Comparison of ENCODE assay signal across 8 cellular contexts in the genomic region with DNA sequence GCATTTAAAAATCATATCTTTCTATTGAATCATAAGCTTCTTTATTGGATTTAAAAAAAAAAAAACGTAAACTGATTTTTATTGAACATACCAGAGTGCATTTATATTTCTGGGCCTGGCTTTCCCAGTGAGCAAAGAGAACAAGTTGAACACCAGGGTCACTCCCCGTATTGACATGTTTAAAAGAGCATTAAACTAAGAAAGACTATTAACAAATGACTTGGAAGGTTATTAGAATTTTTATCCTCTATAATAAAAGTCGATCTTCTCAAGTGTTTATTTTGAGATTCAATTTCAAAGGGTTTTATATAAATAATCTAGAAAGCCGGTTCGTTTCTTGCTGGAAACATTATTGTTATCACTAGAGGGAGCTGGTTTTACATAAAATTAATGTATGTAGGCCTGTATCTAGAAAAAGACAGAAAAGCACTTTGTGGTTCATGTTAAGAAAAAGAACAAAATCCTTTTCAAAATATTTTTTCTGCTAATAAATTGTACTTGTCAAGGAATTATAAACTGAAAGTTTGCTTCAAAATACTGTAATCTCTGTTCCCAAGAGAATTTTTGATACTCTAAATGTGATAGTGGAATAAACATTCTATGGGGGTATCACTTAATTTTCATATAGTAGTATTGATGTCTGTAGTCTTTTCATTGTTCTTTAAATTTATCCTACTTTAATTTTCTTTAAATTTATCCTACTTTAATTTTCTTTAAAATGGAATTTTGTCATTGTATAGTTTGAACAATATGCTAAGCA.
DNase-seq lines count a peak whose midpoint lies in the region; ATAC-seq and TF ChIP-seq lines count a peak whose summit lies in the region.

No MANE protein-coding gene starts in this region.

- no peaks in the 10 kb centered on the region for H3K79me2 ChIP-seq in mammary epithelial cell (ENCODE audit: insufficient read depth, low read length)

- CTCF ChIA-PET in mammary epithelial cell (lab: Charles Lee; ENCODE audit: low non-redundant PET): no interaction called here
- CTCF ChIA-PET in activated CD4-positive, alpha-beta memory T cell treated with anti-CD3 and anti-CD28 coated beads for 36 hours (lab: Charles Lee): no interaction called here

- intact Hi-C loops in mammary epithelial cell (cut with micrococcal nuclease): loop anchor here (1.0 to 5.0 kb wide), 4 partner anchors 181 to 565 kb away; partner anchors contain the start of gene MME
- intact Hi-C loops in activated CD4-positive, alpha-beta memory T cell treated with anti-CD3 and anti-CD28 coated beads for 36 hours (cut with micrococcal nuclease): no loop called here

- H3K9me3 ChIP-seq in mammary epithelial cell (replicated peaks; ENCODE audit: insufficient read depth, low read length): no peaks in the 10 kb centered on the region

- H2AFZ ChIP-seq in mammary epithelial cell (ENCODE audit: low read depth, low read length): no peak overlapping the region

- WGBS in mammary epithelial cell (ENCODE audit: low coverage, missing lambda C conversion rate): 4% methylated on average over 5 of the region's 5 CpGs

- H3K36me3 Mint-ChIP-seq in neural crest cell (ENCODE audit: low read depth): no peaks in the 10 kb centered on the region
- H3K36me3 Mint-ChIP-seq in activated CD4-positive, alpha-beta memory T cell treated with anti-CD3 and anti-CD28 coated beads for 36 hours: no peaks in the 10 kb centered on the region

- H3K27ac ChIP-seq in mammary epithelial cell (ENCODE audit: insufficient read depth, low read depth, low read length): no peak overlapping the region

- dilution Hi-C loops in mammary epithelial cell (cut with HindIII; ENCODE audit: low sequenced_read_pairs): no loop called here

- H3K4me2 ChIP-seq in mammary epithelial cell (ENCODE audit: insufficient read depth, low read depth, low read length): no peak overlapping the region

- peaks cover 4% of the 10 kb centered on the region for H3K4me1 Mint-ChIP-seq in neural crest cell
- H3K4me1 Mint-ChIP-seq in activated CD4-positive, alpha-beta memory T cell treated with anti-CD3 and anti-CD28 coated beads for 36 hours (ENCODE audit: low read depth): no peaks in the 10 kb centered on the region

- TF ChIP-seq CTCF in GM12874 (IDR thresholded peaks at IDR 0.05; ENCODE audit: insufficient read depth, low read depth, low read length) (0 out of 2 replicates have a peak, but pooled peaks have one; percentile 3), mammary epithelial cell (conservative IDR thresholded peaks at IDR 0.05 in 1 of 2, IDR thresholded peaks at IDR 0.05 in 1 of 2; ENCODE audit: extremely low read depth in 1 of 2, insufficient read depth in 1 of 2, low read depth in 1 of 2, low read length in 2 of 2) (peak; percentile 41 to 52), neural crest cell (conservative IDR thresholded peaks at IDR 0.05) (peak; percentile 69)

- H3K36me3 ChIP-seq in mammary epithelial cell (ENCODE audit: insufficient read depth, low read length): no peaks in the 10 kb centered on the region

- POLR2A ChIA-PET in activated CD4-positive, alpha-beta memory T cell treated with anti-CD3 and anti-CD28 coated beads for 36 hours (lab: Charles Lee): interaction anchor here (0.6 kb wide), 1 partner anchor 8 kb away, joined by 4 read pairs; no protein-coding TSS in a partner anchor

- H3K4me3 ChIP-seq in mammary epithelial cell (replicated peaks in 1 of 3; ENCODE audit: insufficient read depth in 1 of 3, low read depth in 2 of 3, low read length in 3 of 3): no peak overlapping the region

- no peak overlapping the region for H3K27ac Mint-ChIP-seq in neural crest cell (ENCODE audit: unreplicated experiment)
- no peak overlapping the region for H3K27ac Mint-ChIP-seq in activated CD4-positive, alpha-beta memory T cell treated with anti-CD3 and anti-CD28 coated beads for 36 hours

- peaks cover 8% of the 10 kb centered on the region for H3K9me3 Mint-ChIP-seq in neural crest cell
- H3K9me3 Mint-ChIP-seq in activated CD4-positive, alpha-beta memory T cell treated with anti-CD3 and anti-CD28 coated beads for 36 hours: peaks cover 2% of the 10 kb centered on the region

- DNase-seq in NCI-H2029 (lab: John Stamatoyannopoulos, UW): peak; percentile 27
- peak; percentile 10 for DNase-seq in mammary epithelial cell
- no peak for DNase-seq in neural crest cell (ENCODE audit: low read depth, low spot score)
- DNase-seq in left lobe of liver (ENCODE audit: low spot score): no peak
- DNase-seq in activated CD4-positive, alpha-beta memory T cell treated with anti-CD3 and anti-CD28 coated beads for 36 hours: no peak

- peaks cover 3% of the 10 kb centered on the region for H3K27me3 ChIP-seq in mammary epithelial cell (ENCODE audit: insufficient read depth, low read length)

- no peak overlapping the region for H3K9ac ChIP-seq in mammary epithelial cell (ENCODE audit: insufficient read depth, low read length)

- no peaks in the 10 kb centered on the region for H3K4me1 ChIP-seq in mammary epithelial cell (ENCODE audit: insufficient read depth, low read length)

- ATAC-seq in left lobe of liver: no peak
- ATAC-seq in HG02938 (IDR thresholded peaks at IDR 0.05; ENCODE audit: unreplicated experiment): no peak
- ATAC-seq in HG03280 (IDR thresholded peaks at IDR 0.05; ENCODE audit: unreplicated experiment): no peak

- H4K20me1 ChIP-seq in mammary epithelial cell (ENCODE audit: insufficient read depth, low read length): no peaks in the 10 kb centered on the region

- no peaks in the 10 kb centered on the region for H3K27me3 Mint-ChIP-seq in neural crest cell (ENCODE audit: low read depth)
- H3K27me3 Mint-ChIP-seq in activated CD4-positive, alpha-beta memory T cell treated with anti-CD3 and anti-CD28 coated beads for 36 hours: no peaks in the 10 kb centered on the region

- in situ Hi-C loops in mammary epithelial cell (cut with MboI; ENCODE audit: low sequenced_read_pairs in 2 of 2): loop anchor here in 1 of 2 donors (10.0 to 25.0 kb wide), 2 partner anchors 179 to 567 kb away; no protein-coding TSS in a partner anchor

- H3K4me3 Mint-ChIP-seq in neural crest cell: no peak overlapping the region
- no peak overlapping the region for H3K4me3 Mint-ChIP-seq in activated CD4-positive, alpha-beta memory T cell treated with anti-CD3 and anti-CD28 coated beads for 36 hours

- no TSS peak for BruUV-seq in mammary epithelial cell (replicated peaks; lab: Mats Ljungman, UMichigan)

Comparison
In these comparisons a context has a peak if more than half of its experiments do, and no peak if none do; other contexts are left out.
1. CTCF ChIP-seq: peak in every context shown above with its lines; median percentile 69 in neural crest cell; 46 in mammary epithelial cell; 3 in GM12874.
2. DNase-seq: peak in NCI-H2029 (single experiment) and mammary epithelial cell (single experiment); none in neural crest cell (single experiment), left lobe of liver (single experiment) and activated CD4-positive, alpha-beta memory T cell treated with anti-CD3 and anti-CD28 coated beads for 36 hours (single experiment).